Comparison of ENCODE assay signal across 1 cellular context in genomic region chr7:90250601-90251303, GRCh38.
TF ChIP-seq lines count a peak whose summit lies in the region.

No MANE protein-coding gene starts in this region.

TF ChIP-seq in SK-N-SH, 30 proteins besides CTCF, POLR2A, EP300 and RAD21 (continued from another document):
- TF ChIP-seq REST (IDR thresholded peaks at IDR 0.05; ENCODE audit: low read depth, low read length) (no peak), ZBTB33 (IDR thresholded peaks at IDR 0.05; ENCODE audit: borderline replicate concordance, low read depth) (no peak), SIN3A (IDR thresholded peaks at IDR 0.05; ENCODE audit: borderline replicate concordance, low read depth, low read length) (no peak), FOXM1 (IDR thresholded peaks at IDR 0.05; ENCODE audit: low read depth) (no peak), NFIC (IDR thresholded peaks at IDR 0.05; ENCODE audit: borderline replicate concordance) (no peak), TCF12 (IDR thresholded peaks at IDR 0.05) (no peak), FOSL2 (IDR thresholded peaks at IDR 0.05; ENCODE audit: borderline replicate concordance, low read depth) (no peak), TAF1 (IDR thresholded peaks at IDR 0.05; ENCODE audit: borderline replicate concordance, low read depth, low read length) (no peak), CHD2 (IDR thresholded peaks at IDR 0.05; ENCODE audit: low read length, partially characterized antibody) (no peak), RCOR1 (IDR thresholded peaks at IDR 0.05; ENCODE audit: low read length) (no peak)
- TF ChIP-seq, protein P1, sequence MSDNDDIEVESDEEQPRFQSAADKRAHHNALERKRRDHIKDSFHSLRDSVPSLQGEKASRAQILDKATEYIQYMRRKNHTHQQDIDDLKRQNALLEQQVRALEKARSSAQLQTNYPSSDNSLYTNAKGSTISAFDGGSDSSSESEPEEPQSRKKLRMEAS (IDR thresholded peaks at IDR 0.05; ENCODE audit: low read depth) = no peak
